In the genomic region with DNA sequence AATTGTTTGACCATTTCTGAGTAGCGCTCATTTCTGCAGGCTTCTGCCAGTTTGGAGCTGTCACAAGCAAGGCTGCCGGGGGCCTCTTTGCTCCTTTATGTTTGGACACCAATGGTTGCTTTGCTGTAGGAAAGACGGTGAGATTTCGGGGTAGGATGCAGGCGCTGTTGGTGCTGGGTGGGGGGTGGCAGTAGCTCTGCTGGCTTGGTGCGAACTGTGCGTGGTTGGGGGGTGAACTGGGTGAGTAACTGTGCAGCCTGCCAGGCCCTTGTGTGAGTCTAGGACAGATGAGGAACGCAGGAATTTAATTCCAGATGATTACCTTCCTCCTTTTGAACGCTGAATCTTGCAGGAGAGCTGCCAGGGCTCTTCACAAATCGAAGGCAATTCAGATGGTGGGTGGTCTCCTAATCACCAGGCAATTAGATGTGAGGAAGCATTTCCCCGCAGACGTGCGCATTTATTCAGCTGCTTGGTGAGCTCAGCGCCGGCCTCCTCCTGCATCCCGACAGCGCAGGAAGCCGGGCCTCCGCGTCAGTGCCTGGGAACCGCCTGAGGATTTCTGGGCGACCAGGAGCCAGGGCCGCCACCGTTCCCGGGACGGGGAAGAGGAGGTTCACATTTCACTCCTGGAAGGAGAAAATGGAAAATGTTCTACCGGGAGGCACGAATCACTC, we compare ENCODE assay signal across 13 cellular contexts.
A peak's percentile ranks its signal among the peaks of the same experiment; 100 is the strongest.
DNase-seq lines count a peak whose midpoint lies in the region; ATAC-seq, FAIRE-seq and TF ChIP-seq lines count a peak whose summit lies in the region.
"Had no signal": no experiment of that assay in that cellular context is flagged by ENCODE, and none has a peak within 500 bp of the region (broad histone marks: within the 10 kb centered on the region; RNA-seq: fewer than 3 reads in every experiment).

No MANE protein-coding gene starts in this region.

- no peaks in the 10 kb centered on the region for H3K79me2 ChIP-seq in astrocyte (ENCODE audit: insufficient read depth, low read length)

- peak overlapping the region; percentile 2 for H3K27ac ChIP-seq in astrocyte (ENCODE audit: low read depth, low read length)
- H3K27ac ChIP-seq: tibial artery had no signal

- peaks cover 6% of the 10 kb centered on the region for H3K27me3 ChIP-seq in astrocyte (ENCODE audit: insufficient read depth, low read length)
- H3K27me3 ChIP-seq: tibial artery had no signal

- H4K20me1 ChIP-seq in astrocyte (ENCODE audit: insufficient read depth, low read length) = no peaks in the 10 kb centered on the region

- H3K36me3 Mint-ChIP-seq in astrocyte (ENCODE audit: low read depth, unreplicated experiment) = peaks cover 8% of the 10 kb centered on the region

- TF ChIP-seq CTCF in astrocyte (IDR thresholded peaks at IDR 0.05; ENCODE audit: insufficient read depth, low read depth, low read length) = no peak

- DNase-seq in astrocyte (ENCODE audit: low read depth) (peak; percentile 80), head of caudate nucleus (peak in 39 of 42 donors; percentile 7 to 81 (median 47)), non-pigmented ciliary epithelial cell (ENCODE audit: low read depth) (peak; percentile 14), NOMO-1 treated with dmso at 0.1 percent for 144 hours (lab: John Stamatoyannopoulos, UW; ENCODE audit: unreplicated experiment) (no peak), DMS153 (lab: John Stamatoyannopoulos, UW) (no peak)
- DNase-seq: activated B cell treated with CpG ODN at 0.5 μM for 24 hours; activated naive CD4-positive, alpha-beta T cell; hippocampal formation; MV-4-11; tibial artery had no signal

- no peak for ATAC-seq in GM19463 (IDR thresholded peaks at IDR 0.05; ENCODE audit: unreplicated experiment)
- no peak for ATAC-seq in HG02571 (IDR thresholded peaks at IDR 0.05; ENCODE audit: unreplicated experiment)

- H3K4me1 ChIP-seq in ES-I3 (ENCODE audit: insufficient read depth, low read length) = peaks cover 25% of the 10 kb centered on the region
- H3K4me1 ChIP-seq in astrocyte (ENCODE audit: insufficient read depth, low read length) = peaks cover 22% of the 10 kb centered on the region
- H3K4me1 ChIP-seq: tibial artery had no signal

- H3K9me3 Mint-ChIP-seq in astrocyte (ENCODE audit: unreplicated experiment) = peaks cover 5% of the 10 kb centered on the region
- H3K9me3 Mint-ChIP-seq: activated B cell treated with CpG ODN at 0.5 μM for 24 hours had no signal

- H3K9ac ChIP-seq in ES-I3 (ENCODE audit: low read depth, low read length) (peak overlapping the region; percentile 37; the same call in 1 of the 2 replicates), astrocyte (ENCODE audit: low read length) (peak overlapping the region; percentile 44)

- H3K4me2 ChIP-seq in astrocyte (ENCODE audit: low read length) = peak overlapping the region; percentile 73

- intact Hi-C loops in head of caudate nucleus (cut with DNase I) = no loop called here

- no peak for FAIRE-seq in astrocyte (lab: Jason Lieb, UNC)

- peaks cover 33% of the 10 kb centered on the region for H3K4me1 Mint-ChIP-seq in astrocyte (ENCODE audit: low read depth, unreplicated experiment)
- H3K4me1 Mint-ChIP-seq: activated B cell treated with CpG ODN at 0.5 μM for 24 hours had no signal

- peak overlapping the region; percentile 15 for H3K4me3 ChIP-seq in astrocyte (ENCODE audit: insufficient read depth, low read depth, low read length)
- H3K4me3 ChIP-seq: tibial artery had no signal

- H3K9me3 ChIP-seq in ES-I3 (ENCODE audit: control insufficient read depth, insufficient read depth, low read length) (no peaks in the 10 kb centered on the region), astrocyte (ENCODE audit: insufficient read depth, low read depth, low read length) (no peaks in the 10 kb centered on the region)
- H3K9me3 ChIP-seq: tibial artery had no signal

- peak overlapping the region; percentile 79 for H2AFZ ChIP-seq in astrocyte (ENCODE audit: low read depth, low read length)

- peak overlapping the region; percentile 27 for H3K27ac Mint-ChIP-seq in astrocyte (ENCODE audit: unreplicated experiment)
- H3K27ac Mint-ChIP-seq: activated B cell treated with CpG ODN at 0.5 μM for 24 hours had no signal

- H3K27me3 Mint-ChIP-seq in astrocyte (ENCODE audit: low read depth, unreplicated experiment) = peaks cover 41% of the 10 kb centered on the region

- no peak overlapping the region for H3K4me3 Mint-ChIP-seq in astrocyte (ENCODE audit: unreplicated experiment)
- H3K4me3 Mint-ChIP-seq: activated B cell treated with CpG ODN at 0.5 μM for 24 hours had no signal

- H3K36me3 ChIP-seq in ES-I3 (ENCODE audit: insufficient read depth, low read length) (0 out of 2 replicates have a peak, but pooled peaks cover 2% of the 10 kb centered on the region), astrocyte (ENCODE audit: insufficient read depth, low read length) (no peaks in the 10 kb centered on the region)

Comparison
In these comparisons a context has a peak if more than half of its experiments do, and no peak if none do; other contexts are left out.
1. DNase-seq: peak in astrocyte (single experiment), head of caudate nucleus (39 of 42) and non-pigmented ciliary epithelial cell (single experiment); none in NOMO-1 treated with dmso at 0.1 percent for 144 hours (single experiment) and DMS153 (single experiment).